ENCODE assay signal across 11 cellular contexts in the genomic region with DNA sequence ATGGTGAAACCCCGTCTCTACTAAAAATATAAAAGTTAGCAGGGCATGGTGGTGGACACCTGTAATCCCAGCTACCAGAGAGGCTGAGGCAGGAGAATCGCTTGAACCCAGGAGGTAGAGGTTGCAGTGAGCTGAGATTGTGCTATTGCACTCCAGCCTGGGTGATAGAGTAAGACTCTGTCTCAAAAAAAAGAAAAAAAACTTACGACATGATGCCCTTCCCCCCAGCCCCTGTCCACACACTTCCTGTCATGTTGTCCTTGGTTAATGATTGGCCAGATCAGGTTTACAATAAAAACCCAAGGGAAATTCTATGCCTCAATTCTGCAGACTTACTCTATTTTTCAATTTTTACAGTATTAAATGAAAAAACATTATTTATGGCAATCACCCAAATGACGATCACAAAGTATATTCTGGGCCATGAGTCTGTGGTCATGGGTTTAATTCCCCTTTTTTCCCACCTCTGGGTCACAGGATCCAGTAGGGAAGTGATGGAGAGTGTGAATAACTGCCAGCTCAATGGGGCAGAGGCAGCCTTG.
DNase-seq lines count a peak whose midpoint lies in the region; ATAC-seq and TF ChIP-seq lines count a peak whose summit lies in the region.
"Had no signal": no experiment of that assay in that cellular context is flagged by ENCODE, and none has a peak within 500 bp of the region (broad histone marks: within the 10 kb centered on the region; RNA-seq: fewer than 3 reads in every experiment).

No MANE protein-coding gene starts in this region.

- H3K4me3 ChIP-seq in SK-N-SH (ENCODE audit: low read depth in 2 of 2, low read length in 1 of 2) (no peak overlapping the region), hepatocyte (no peak overlapping the region), tibial nerve (no peak overlapping the region)
- H3K4me3 ChIP-seq: SJCRH30 had no signal

- H3K27me3 ChIP-seq in SK-N-SH (ENCODE audit: insufficient read depth), result no peaks in the 10 kb centered on the region
- no peaks in the 10 kb centered on the region for H3K27me3 ChIP-seq in hepatocyte
- no peaks in the 10 kb centered on the region for H3K27me3 ChIP-seq in tibial nerve
- H3K27me3 ChIP-seq: foreskin keratinocyte, SJCRH30 had no signal

- H3K9me3 ChIP-seq in SK-N-SH (no peaks in the 10 kb centered on the region), hepatocyte (ENCODE audit: low read depth) (no peaks in the 10 kb centered on the region), tibial nerve (no peaks in the 10 kb centered on the region)
- H3K9me3 ChIP-seq: SJCRH30 had no signal

- peak overlapping the region; percentile 38 to 71; a peak in 3 of 4 replicates for H3K27ac ChIP-seq in SK-N-SH (ENCODE audit: low read depth in 2 of 2, low read length in 1 of 2)
- peak overlapping the region; percentile 92 for H3K27ac ChIP-seq in hepatocyte
- peak overlapping the region in 3 of 4 donors; percentile 36 to 69 (median 58) for H3K27ac ChIP-seq in tibial nerve
- H3K27ac ChIP-seq: foreskin keratinocyte, SJCRH30 had no signal

- peaks cover 25 to 44% of the 10 kb centered on the region in 2 experiments for H3K4me1 ChIP-seq in SK-N-SH (ENCODE audit: control insufficient read depth in 1 of 2, insufficient read depth in 2 of 2, low read depth in 1 of 2, low read length in 1 of 2)
- H3K4me1 ChIP-seq in hepatocyte (ENCODE audit: insufficient read depth), result peaks cover 48% of the 10 kb centered on the region
- H3K4me1 ChIP-seq in tibial nerve, result peaks cover 0 to 41% (median 18%) of the 10 kb centered on the region in 4 donors

- H3K79me2 ChIP-seq in SK-N-SH (ENCODE audit: insufficient read depth) (peaks cover 99% of the 10 kb centered on the region), hepatocyte (peaks cover 41% of the 10 kb centered on the region)

- no peak overlapping the region for H3K9ac ChIP-seq in SK-N-SH

- TF ChIP-seq RAD21 in SK-N-SH (IDR thresholded peaks at IDR 0.05; ENCODE audit: low read length), result no peak

- CTCF ChIA-PET in SK-N-SH (lab: Yijun Ruan, JAX), result interaction anchor here (1.6 to 2.2 kb wide), 2 partner anchors 15 to 253 kb away, joined by 6 to 7 read pairs; no protein-coding TSS in a partner anchor

- no peak for ATAC-seq in SK-N-SH treated with all-trans-retinoic acid at 6 μM for 48 hours
- ATAC-seq in HG03521 (IDR thresholded peaks at IDR 0.05; ENCODE audit: unreplicated experiment), result peak; percentile 12
- ATAC-seq in HG03378 (IDR thresholded peaks at IDR 0.05; ENCODE audit: unreplicated experiment), result no peak
- ATAC-seq: foreskin keratinocyte had no signal

- WGBS in SK-N-SH (ENCODE audit: low lambda C conversion rate), result 76% methylated on average over 4 of the region's 4 CpGs
- WGBS in hepatocyte (ENCODE audit: low lambda C conversion rate, missing lambda C conversion rate), result 75% methylated on average over 4 of the region's 4 CpGs
- 61 to 77% methylated on average over 4 of the region's 4 CpGs for WGBS in tibial nerve, 2 donors

- H3K36me3 ChIP-seq in SK-N-SH (replicated peaks in 1 of 2; ENCODE audit: control insufficient read depth in 1 of 2, insufficient read depth in 2 of 2, low read length in 1 of 2) (peaks cover 40 to 53% of the 10 kb centered on the region in 2 experiments), hepatocyte (replicated peaks; ENCODE audit: insufficient read depth, low read depth) (no peaks in the 10 kb centered on the region), tibial nerve (peaks cover 0 to 46% (median 0%) of the 10 kb centered on the region in 3 donors)

- H3K4me2 ChIP-seq in SK-N-SH, result 0 out of 2 replicates have a peak overlapping the region, but pooled peaks have one; percentile 12
- peak overlapping the region; percentile 65 for H3K4me2 ChIP-seq in hepatocyte

- TF ChIP-seq POLR2A in tibial nerve (IDR thresholded peaks at IDR 0.05), result no peak

- H2AFZ ChIP-seq in SK-N-SH (ENCODE audit: low read depth) (no peak overlapping the region), hepatocyte (no peak overlapping the region)

- no peak for TF ChIP-seq EP300 in SK-N-SH (IDR thresholded peaks at IDR 0.05; ENCODE audit: borderline replicate concordance in 1 of 2, low read depth in 1 of 2, low read length in 1 of 2)
- peak in 1 of 2 donors; percentile 25 for TF ChIP-seq EP300 in tibial nerve (IDR thresholded peaks at IDR 0.05)

- H3F3A ChIP-seq in SK-N-SH (replicated peaks; ENCODE audit: insufficient read depth), result peaks cover 26% of the 10 kb centered on the region

- POLR2A ChIA-PET in SK-N-SH (lab: Yijun Ruan, JAX), result interaction anchor here (2.5 kb wide), 1 partner anchor 15 kb away, joined by 8 read pairs; no protein-coding TSS in a partner anchor

- H3K9me2 ChIP-seq in SK-N-SH, result no peaks in the 10 kb centered on the region
- H3K9me2 ChIP-seq in hepatocyte (replicated peaks; ENCODE audit: insufficient read depth), result no peaks in the 10 kb centered on the region

- TF ChIP-seq CTCF in SK-N-SH (IDR thresholded peaks at IDR 0.05), result no peak
- TF ChIP-seq CTCF in hepatocyte (IDR thresholded peaks at IDR 0.05; ENCODE audit: poor library complexity), result no peak
- TF ChIP-seq CTCF in tibial nerve (IDR thresholded peaks at IDR 0.05), result no peak

- H4K20me1 ChIP-seq in SK-N-SH (ENCODE audit: insufficient read depth) (peaks cover 76% of the 10 kb centered on the region), hepatocyte (ENCODE audit: insufficient read depth, poor library complexity, severe bottlenecking) (no peaks in the 10 kb centered on the region)

- DNase-seq in SK-N-SH (no peak), hepatocyte (ENCODE audit: low spot score) (peak; percentile 57), tibial nerve (ENCODE audit: low spot score in 2 of 2) (no peak), ecto neural progenitor cell (ENCODE audit: low spot score) (no peak), NOMO-1 treated with DMSO at 0.1 percent for 48 hours (lab: John Stamatoyannopoulos, UW; ENCODE audit: unreplicated experiment) (no peak)
- DNase-seq: foreskin keratinocyte, IMR-90 had no signal

TF ChIP-seq in SK-N-SH, 30 proteins besides CTCF, POLR2A, EP300 and RAD21:
- TF ChIP-seq, protein P1, sequence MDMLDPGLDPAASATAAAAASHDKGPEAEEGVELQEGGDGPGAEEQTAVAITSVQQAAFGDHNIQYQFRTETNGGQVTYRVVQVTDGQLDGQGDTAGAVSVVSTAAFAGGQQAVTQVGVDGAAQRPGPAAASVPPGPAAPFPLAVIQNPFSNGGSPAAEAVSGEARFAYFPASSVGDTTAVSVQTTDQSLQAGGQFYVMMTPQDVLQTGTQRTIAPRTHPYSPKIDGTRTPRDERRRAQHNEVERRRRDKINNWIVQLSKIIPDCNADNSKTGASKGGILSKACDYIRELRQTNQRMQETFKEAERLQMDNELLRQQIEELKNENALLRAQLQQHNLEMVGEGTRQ (IDR thresholded peaks at IDR 0.05; ENCODE audit: borderline replicate concordance, low read depth, low read length), result no peak
- TF ChIP-seq ELF1 (IDR thresholded peaks at IDR 0.05), result no peak
- TF ChIP-seq FOSL2 (IDR thresholded peaks at IDR 0.05; ENCODE audit: borderline replicate concordance, low read depth), result no peak
- no peak for TF ChIP-seq FOXM1 (IDR thresholded peaks at IDR 0.05; ENCODE audit: low read depth)
- no peak for TF ChIP-seq GABPA (IDR thresholded peaks at IDR 0.05; ENCODE audit: low read depth)

TF ChIP-seq in SK-N-SH treated with all-trans-retinoic acid at 6 μM for 48 hours, 23 proteins besides CTCF, POLR2A, EP300 and RAD21 (continues in another document):
- TF ChIP-seq ZC3H10 (CRISPR knock-in tag; IDR thresholded peaks at IDR 0.05) (no peak), CSDC2 (CRISPR knock-in tag; IDR thresholded peaks at IDR 0.05) (no peak), PPARA (CRISPR knock-in tag; IDR thresholded peaks at IDR 0.05; ENCODE audit: borderline replicate concordance) (no peak), SNAI2 (CRISPR knock-in tag; IDR thresholded peaks at IDR 0.05) (no peak), ZFP3 (CRISPR knock-in tag; IDR thresholded peaks at IDR 0.05) (no peak), BACH2 (CRISPR knock-in tag; IDR thresholded peaks at IDR 0.05; ENCODE audit: borderline replicate concordance) (no peak), OSR1 (CRISPR knock-in tag; IDR thresholded peaks at IDR 0.05) (no peak), TCF4 (CRISPR knock-in tag; IDR thresholded peaks at IDR 0.05; ENCODE audit: borderline replicate concordance) (no peak), RARB (CRISPR knock-in tag; IDR thresholded peaks at IDR 0.05) (no peak)
- TF ChIP-seq, protein P2, sequence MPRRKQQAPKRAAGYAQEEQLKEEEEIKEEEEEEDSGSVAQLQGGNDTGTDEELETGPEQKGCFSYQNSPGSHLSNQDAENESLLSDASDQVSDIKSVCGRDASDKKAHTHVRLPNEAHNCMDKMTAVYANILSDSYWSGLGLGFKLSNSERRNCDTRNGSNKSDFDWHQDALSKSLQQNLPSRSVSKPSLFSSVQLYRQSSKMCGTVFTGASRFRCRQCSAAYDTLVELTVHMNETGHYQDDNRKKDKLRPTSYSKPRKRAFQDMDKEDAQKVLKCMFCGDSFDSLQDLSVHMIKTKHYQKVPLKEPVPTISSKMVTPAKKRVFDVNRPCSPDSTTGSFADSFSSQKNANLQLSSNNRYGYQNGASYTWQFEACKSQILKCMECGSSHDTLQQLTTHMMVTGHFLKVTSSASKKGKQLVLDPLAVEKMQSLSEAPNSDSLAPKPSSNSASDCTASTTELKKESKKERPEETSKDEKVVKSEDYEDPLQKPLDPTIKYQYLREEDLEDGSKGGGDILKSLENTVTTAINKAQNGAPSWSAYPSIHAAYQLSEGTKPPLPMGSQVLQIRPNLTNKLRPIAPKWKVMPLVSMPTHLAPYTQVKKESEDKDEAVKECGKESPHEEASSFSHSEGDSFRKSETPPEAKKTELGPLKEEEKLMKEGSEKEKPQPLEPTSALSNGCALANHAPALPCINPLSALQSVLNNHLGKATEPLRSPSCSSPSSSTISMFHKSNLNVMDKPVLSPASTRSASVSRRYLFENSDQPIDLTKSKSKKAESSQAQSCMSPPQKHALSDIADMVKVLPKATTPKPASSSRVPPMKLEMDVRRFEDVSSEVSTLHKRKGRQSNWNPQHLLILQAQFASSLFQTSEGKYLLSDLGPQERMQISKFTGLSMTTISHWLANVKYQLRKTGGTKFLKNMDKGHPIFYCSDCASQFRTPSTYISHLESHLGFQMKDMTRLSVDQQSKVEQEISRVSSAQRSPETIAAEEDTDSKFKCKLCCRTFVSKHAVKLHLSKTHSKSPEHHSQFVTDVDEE (CRISPR knock-in tag; IDR thresholded peaks at IDR 0.05), result no peak
